19 cellular contexts compared by ENCODE assay signal in the genomic region with DNA sequence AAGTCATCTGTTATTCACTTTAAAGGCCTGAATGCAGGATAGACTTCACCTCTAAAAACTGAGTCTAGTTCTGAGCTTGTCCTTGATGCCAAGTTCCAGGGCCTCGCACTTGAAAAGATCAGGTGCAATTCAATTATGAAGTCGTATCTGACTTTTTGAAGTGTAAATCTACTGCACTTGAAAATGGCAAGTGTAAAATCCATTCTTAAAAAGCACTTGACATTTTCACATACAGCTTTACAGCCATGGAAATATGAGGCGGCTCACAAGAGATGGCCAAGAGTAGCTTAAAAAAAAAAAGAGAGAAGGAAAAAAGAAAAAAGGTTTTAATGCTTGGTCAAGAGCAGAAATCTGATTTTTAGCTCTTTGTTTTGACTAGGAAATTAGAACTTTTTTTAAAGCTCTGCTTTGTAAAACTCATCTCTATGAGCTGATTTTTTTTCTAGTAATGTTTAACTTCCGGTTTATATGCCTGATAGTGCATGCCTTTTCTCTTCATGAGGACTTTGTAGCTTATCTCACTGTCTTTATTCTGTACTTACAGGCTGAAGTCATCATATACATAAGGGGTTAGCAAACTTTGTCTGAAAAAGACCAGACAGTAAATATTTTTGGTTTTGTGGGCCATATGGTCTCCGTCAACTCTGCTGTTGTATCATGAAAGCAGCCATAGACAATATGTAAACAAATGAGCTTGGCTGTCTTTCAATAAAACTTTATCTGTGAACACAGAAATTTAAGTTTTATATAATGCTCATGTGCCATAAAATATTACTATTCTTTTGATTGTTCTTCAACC.
"Had no signal": no experiment of that assay in that cellular context is flagged by ENCODE, and none has a peak within 500 bp of the region (broad histone marks: within the 10 kb centered on the region; RNA-seq: fewer than 3 reads in every experiment).

No MANE protein-coding gene starts in this region.

- H3K4me1 ChIP-seq: lower lobe of right lung, right lobe of liver, testis, upper lobe of left lung had no signal

- DNase-seq: activated CD4-positive, alpha-beta memory T cell treated with anti-CD3 and anti-CD28 coated beads, Interleukin-2, amount 10 ng/mL, durations not matched to agents 7 days and 5 days; activated CD4-positive, alpha-beta T cell treated with anti-CD3 and anti-CD28 coated beads for 4 hours; activated effector memory CD4-positive, alpha-beta T cell treated with Interleukin-2 at 50 U/mL for 16 hours; activated naive CD4-positive, alpha-beta T cell treated with anti-CD3 and anti-CD28 coated beads, Interleukin-2, amount 50 U/mL, for 16 hours; activated T-cell treated with anti-CD3 and anti-CD28 coated beads, Interleukin-2, amount 50 U/mL, for 4 hours; foreskin fibroblast; head of caudate nucleus; lower lobe of right lung; midbrain; ovary; right lobe of liver; testis; upper lobe of left lung had no signal

- H3K4me3 ChIP-seq: esophagus muscularis mucosa, lower lobe of right lung, neural progenitor cell, ovary, right lobe of liver, testis, upper lobe of left lung had no signal

- FAIRE-seq: colon, TTC549 had no signal

- ATAC-seq: activated T-cell treated with anti-CD3 and anti-CD28 coated beads, Interleukin-2, amount 50 U/mL, for 4 hours; lower lobe of right lung; right lobe of liver; WTC11 had no signal

- H3K36me3 Mint-ChIP-seq: neural progenitor cell, WTC11 had no signal

- H3K27ac ChIP-seq: esophagus muscularis mucosa, lower lobe of right lung, neural progenitor cell, ovary, right lobe of liver, testis, upper lobe of left lung had no signal

- H3K9me3 Mint-ChIP-seq: activated CD4-positive, alpha-beta memory T cell treated with anti-CD3 and anti-CD28 coated beads, Interleukin-2, amount 10 ng/mL, durations not matched to agents 7 days and 5 days; activated T-cell treated with anti-CD3 and anti-CD28 coated beads, Interleukin-2, amount 50 U/mL, for 4 hours; stimulated activated naive CD8-positive, alpha-beta T cell treated with anti-CD3 and anti-CD28 coated beads, Interleukin-15, Interleukin-2, amounts not matched to agents 100 ng/mL and 50 ng/mL, for 24 hours; WTC11 had no signal

- H3K9me3 ChIP-seq: esophagus muscularis mucosa, lower lobe of right lung, ovary, right lobe of liver, testis, upper lobe of left lung had no signal

- H3K4me2 ChIP-seq: neural progenitor cell had no signal

- H3K27me3 Mint-ChIP-seq: activated CD4-positive, alpha-beta memory T cell treated with anti-CD3 and anti-CD28 coated beads, Interleukin-2, amount 10 ng/mL, durations not matched to agents 7 days and 5 days; stimulated activated naive CD8-positive, alpha-beta T cell treated with anti-CD3 and anti-CD28 coated beads, Interleukin-15, Interleukin-2, amounts not matched to agents 100 ng/mL and 50 ng/mL, for 24 hours had no signal

- H3K4me3 Mint-ChIP-seq: activated CD4-positive, alpha-beta memory T cell treated with anti-CD3 and anti-CD28 coated beads, Interleukin-2, amount 10 ng/mL, durations not matched to agents 7 days and 5 days; activated T-cell treated with anti-CD3 and anti-CD28 coated beads, Interleukin-2, amount 50 U/mL, for 4 hours; neural progenitor cell; stimulated activated naive CD8-positive, alpha-beta T cell treated with anti-CD3 and anti-CD28 coated beads, Interleukin-15, Interleukin-2, amounts not matched to agents 100 ng/mL and 50 ng/mL, for 24 hours; WTC11 had no signal

- H3K4me1 Mint-ChIP-seq: activated CD4-positive, alpha-beta memory T cell treated with anti-CD3 and anti-CD28 coated beads, Interleukin-2, amount 10 ng/mL, durations not matched to agents 7 days and 5 days had no signal

- H3K36me3 ChIP-seq: esophagus muscularis mucosa, lower lobe of right lung, neural progenitor cell, ovary, right lobe of liver, upper lobe of left lung had no signal

- H3K27ac Mint-ChIP-seq: activated CD4-positive, alpha-beta memory T cell treated with anti-CD3 and anti-CD28 coated beads, Interleukin-2, amount 10 ng/mL, durations not matched to agents 7 days and 5 days; neural progenitor cell; stimulated activated naive CD8-positive, alpha-beta T cell treated with anti-CD3 and anti-CD28 coated beads, Interleukin-15, Interleukin-2, amounts not matched to agents 100 ng/mL and 50 ng/mL, for 24 hours; WTC11 had no signal

- H2AFZ ChIP-seq: neural progenitor cell had no signal
